Comparison of ENCODE assay signal across 28 cellular contexts in genomic region chr22:50320671-50321325, GRCh38.
"Had no signal": no experiment of that assay in that cellular context is flagged by ENCODE, and none has a peak within 500 bp of the region (broad histone marks: within the 10 kb centered on the region; RNA-seq: fewer than 3 reads in every experiment).

No MANE protein-coding gene starts in this region.

- H3K4me3 Mint-ChIP-seq: activated CD8-positive, alpha-beta memory T cell treated with anti-CD3 and anti-CD28 coated beads, Interleukin-2, amount 10 ng/mL, durations not matched to agents 7 days and 5 days; activated CD8-positive, alpha-beta T cell treated with anti-CD3 and anti-CD28 coated beads, Interleukin-2, amount 10 ng/mL, durations not matched to agents 7 days and 5 days; nephron; stimulated activated effector memory CD8-positive, alpha-beta T cell treated with anti-CD3 and anti-CD28 coated beads, Interleukin-12 subunit alpha, Interleukin-12 subunit beta, amount 100 ng/mL, for 72 hours; T-helper 17 cell had no signal

- H3K27ac Mint-ChIP-seq: activated CD8-positive, alpha-beta memory T cell treated with anti-CD3 and anti-CD28 coated beads, Interleukin-2, amount 10 ng/mL, durations not matched to agents 7 days and 5 days; activated CD8-positive, alpha-beta T cell treated with anti-CD3 and anti-CD28 coated beads, Interleukin-2, amount 10 ng/mL, durations not matched to agents 7 days and 5 days; activated naive CD4-positive, alpha-beta T cell treated with anti-CD3 and anti-CD28 coated beads, Interleukin-2, amount 50 U/mL, for 72 hours; activated T-helper 2 cell treated with anti-CD3 and anti-CD28 coated beads, Interferon-gamma antibody, Interleukin-2, Interleukin-4, amounts not matched to agents 10 μg/mL and 5 μg/mL and 100 μg/mL, durations not matched to agents 14 hours and 24 hours and 36 hours; nephron; progenitor cell of endocrine pancreas; stimulated activated effector memory CD8-positive, alpha-beta T cell treated with anti-CD3 and anti-CD28 coated beads, Interleukin-12 subunit alpha, Interleukin-12 subunit beta, amount 100 ng/mL, for 72 hours; T-helper 17 cell had no signal

- DNase-seq: activated CD4-positive, CD25-positive, alpha-beta regulatory T cell treated with anti-CD3 and anti-CD28 coated beads, Interleukin-2, amount 50 U/mL, for 72 hours; activated CD8-positive, alpha-beta memory T cell treated with anti-CD3 and anti-CD28 coated beads, Interleukin-2, amount 10 ng/mL, durations not matched to agents 7 days and 5 days; activated CD8-positive, alpha-beta T cell treated with anti-CD3 and anti-CD28 coated beads, Interleukin-2, amount 10 ng/mL, durations not matched to agents 7 days and 5 days; activated T-cell treated with anti-CD3 and anti-CD28 coated beads, Interleukin-2, amount 50 U/mL, for 48 hours; central memory CD4-positive, alpha-beta T cell; effector CD8-positive, alpha-beta T cell; esophagus squamous epithelium; foreskin melanocyte; heart right ventricle; lower lobe of right lung; mesenchymal stem cell; sigmoid colon; small intestine; stimulated activated CD4-positive, alpha-beta T cell treated with anti-CD3 and anti-CD28 coated beads, Interleukin-4, amount 100 ng/mL, for 24 hours; stomach; T-helper 17 cell; thyroid gland had no signal

- H3K4me3 ChIP-seq: breast epithelium, esophagus squamous epithelium, heart right ventricle, left lung, lower lobe of right lung, sigmoid colon, stomach, thyroid gland, upper lobe of left lung, vagina had no signal

- H3K36me3 ChIP-seq: breast epithelium, esophagus squamous epithelium, heart right ventricle, left lung, lower lobe of right lung, sigmoid colon, stomach, thyroid gland, upper lobe of left lung, vagina had no signal

- FAIRE-seq: endometrium, small intestine had no signal

- H3K27ac ChIP-seq: breast epithelium, epithelial cell of prostate, esophagus squamous epithelium, heart right ventricle, left lung, lower lobe of right lung, sigmoid colon, stomach, thyroid gland, upper lobe of left lung, vagina had no signal

- H3K4me1 ChIP-seq: thyroid gland had no signal

- H3K9me3 ChIP-seq: breast epithelium, esophagus squamous epithelium, heart right ventricle, left lung, lower lobe of right lung, sigmoid colon, stomach, thyroid gland, upper lobe of left lung, vagina had no signal

- ATAC-seq: activated CD8-positive, alpha-beta memory T cell treated with anti-CD3 and anti-CD28 coated beads, Interleukin-2, amount 10 ng/mL, durations not matched to agents 7 days and 5 days; activated CD8-positive, alpha-beta T cell treated with anti-CD3 and anti-CD28 coated beads, Interleukin-2, amount 10 ng/mL, durations not matched to agents 7 days and 5 days; activated naive CD4-positive, alpha-beta T cell treated with anti-CD3 and anti-CD28 coated beads, Interleukin-2, amount 50 U/mL, for 72 hours; heart right ventricle; left lung; lower lobe of right lung; stimulated activated effector memory CD8-positive, alpha-beta T cell treated with anti-CD3 and anti-CD28 coated beads, Interleukin-12 subunit alpha, Interleukin-12 subunit beta, amount 100 ng/mL, for 72 hours; T-helper 17 cell had no signal

- H3K9me3 Mint-ChIP-seq: activated naive CD4-positive, alpha-beta T cell treated with anti-CD3 and anti-CD28 coated beads, Interleukin-2, amount 50 U/mL, for 72 hours; activated T-helper 2 cell treated with anti-CD3 and anti-CD28 coated beads, Interferon-gamma antibody, Interleukin-2, Interleukin-4, amounts not matched to agents 10 μg/mL and 5 μg/mL and 100 μg/mL, durations not matched to agents 14 hours and 24 hours and 36 hours; nephron; stimulated activated effector memory CD8-positive, alpha-beta T cell treated with anti-CD3 and anti-CD28 coated beads, Interleukin-12 subunit alpha, Interleukin-12 subunit beta, amount 100 ng/mL, for 72 hours had no signal

- H3K27me3 ChIP-seq: breast epithelium, esophagus squamous epithelium, heart right ventricle, left lung, sigmoid colon, stomach, thyroid gland, upper lobe of left lung, vagina had no signal

- H3K27me3 Mint-ChIP-seq: progenitor cell of endocrine pancreas had no signal

- H3K36me3 Mint-ChIP-seq: activated CD8-positive, alpha-beta memory T cell treated with anti-CD3 and anti-CD28 coated beads, Interleukin-2, amount 10 ng/mL, durations not matched to agents 7 days and 5 days; activated naive CD4-positive, alpha-beta T cell treated with anti-CD3 and anti-CD28 coated beads, Interleukin-2, amount 50 U/mL, for 72 hours; stimulated activated effector memory CD8-positive, alpha-beta T cell treated with anti-CD3 and anti-CD28 coated beads, Interleukin-12 subunit alpha, Interleukin-12 subunit beta, amount 100 ng/mL, for 72 hours had no signal
